Comparison of ENCODE assay signal across 8 cellular contexts in the genomic region with DNA sequence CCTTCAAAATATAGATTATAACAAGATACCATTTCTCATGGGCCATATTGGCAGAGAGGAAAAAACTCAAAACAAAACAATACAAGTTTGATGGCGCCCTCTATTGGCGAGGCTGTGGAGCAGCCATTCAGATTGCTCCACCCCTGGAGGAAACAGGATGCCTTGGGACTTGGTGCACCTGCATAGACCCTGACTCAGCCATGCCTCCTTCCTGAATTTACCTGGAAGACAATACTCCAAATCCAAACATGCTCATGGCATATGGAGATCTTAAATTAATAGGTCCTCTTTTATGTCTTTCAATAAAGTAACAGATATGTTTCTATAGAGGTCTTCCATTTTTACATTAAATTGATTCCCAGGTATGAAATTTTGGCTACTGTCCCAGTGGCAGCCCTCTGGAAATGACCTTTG.
DNase-seq lines count a peak whose midpoint lies in the region; ATAC-seq and TF ChIP-seq lines count a peak whose summit lies in the region.

No MANE protein-coding gene starts in this region.

- no peaks in the 10 kb centered on the region for H3K79me2 ChIP-seq in hepatocyte

- no peaks in the 10 kb centered on the region for H3K36me3 ChIP-seq in hepatocyte (replicated peaks; ENCODE audit: insufficient read depth, low read depth)

- TF ChIP-seq RAD21 in Ishikawa (IDR thresholded peaks at IDR 0.05; ENCODE audit: low read depth) = peak; percentile 82

- ATAC-seq in HG03457 (IDR thresholded peaks at IDR 0.05; ENCODE audit: unreplicated experiment) = no peak

- H2AFZ ChIP-seq in hepatocyte = no peak overlapping the region

- TF ChIP-seq CTCF in hepatocyte (IDR thresholded peaks at IDR 0.05; ENCODE audit: poor library complexity) = peak; percentile 70

- H3K9me2 ChIP-seq in hepatocyte (replicated peaks; ENCODE audit: insufficient read depth) = no peaks in the 10 kb centered on the region

- no peak overlapping the region for H3K4me3 ChIP-seq in hepatocyte

- H3K27me3 ChIP-seq in hepatocyte = no peaks in the 10 kb centered on the region

- no peak overlapping the region for H3K27ac ChIP-seq in hepatocyte

- WGBS in hepatocyte (ENCODE audit: low lambda C conversion rate, missing lambda C conversion rate) = 5% methylated on average over 2 of the region's 2 CpGs

- H3K4me1 ChIP-seq in hepatocyte (ENCODE audit: insufficient read depth) = no peaks in the 10 kb centered on the region

- no peaks in the 10 kb centered on the region for H3K9me3 ChIP-seq in hepatocyte (ENCODE audit: low read depth)

- TF ChIP-seq EP300 in Ishikawa (IDR thresholded peaks at IDR 0.05; ENCODE audit: borderline replicate concordance) = no peak

- H3K4me2 ChIP-seq in hepatocyte = no peak overlapping the region

- peak; percentile 55 for DNase-seq in Daoy (ENCODE audit: low read depth)
- peak; percentile 11 for DNase-seq in SHP77 treated with DMSO at 0.1 percent for 48 hours (lab: John Stamatoyannopoulos, UW)
- peak; percentile 82 for DNase-seq in activated effector memory CD4-positive, alpha-beta T cell treated with anti-CD3 and anti-CD28 coated beads, Interleukin-2, amount 50 U/mL, for 16 hours
- peak; percentile 68 for DNase-seq in hepatocyte (ENCODE audit: low spot score)
- peak; percentile 78 for DNase-seq in stimulated activated CD4-positive, alpha-beta T cell treated with anti-CD3 and anti-CD28 coated beads, Interleukin-4, amount 100 ng/mL, for 24 hours
- DNase-seq in NCI-H146 (lab: John Stamatoyannopoulos, UW) = no peak

- H4K20me1 ChIP-seq in hepatocyte (ENCODE audit: insufficient read depth, poor library complexity, severe bottlenecking) = no peaks in the 10 kb centered on the region

TF ChIP-seq in Ishikawa, 13 proteins besides CTCF, POLR2A, EP300 and RAD21:
- TF ChIP-seq NFIC (IDR thresholded peaks at IDR 0.05) (no peak), FOXM1 (IDR thresholded peaks at IDR 0.05; ENCODE audit: borderline replicate concordance, low read depth) (no peak), CEBPB (IDR thresholded peaks at IDR 0.05) (no peak), CREB1 (IDR thresholded peaks at IDR 0.05; ENCODE audit: low read depth) (no peak)
